ENCODE assay signal across 3 cellular contexts in the genomic region with DNA sequence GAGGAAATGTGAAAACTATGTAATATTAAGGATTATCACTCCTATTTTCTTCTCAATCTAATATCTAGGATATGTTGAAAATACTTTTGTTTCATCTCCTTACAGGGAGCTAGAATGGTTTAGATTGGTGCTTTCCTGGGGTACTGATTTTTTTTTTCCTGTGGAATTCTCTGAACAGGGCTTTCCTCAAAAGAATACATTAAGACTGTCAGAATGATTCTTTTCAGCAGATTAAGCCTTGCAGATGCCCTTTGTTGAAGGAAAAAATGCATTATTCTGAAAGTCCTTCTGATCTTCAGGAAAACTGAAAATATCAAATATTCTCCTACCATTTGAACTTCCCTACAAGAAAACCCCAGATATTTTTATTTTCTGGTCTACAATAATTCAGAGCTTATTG.
TF ChIP-seq lines count a peak whose summit lies in the region.

No MANE protein-coding gene starts in this region.

TF ChIP-seq in GM23338, 12 proteins besides CTCF, POLR2A, EP300 and RAD21 (continues in another document):
- no peak for TF ChIP-seq EZH2 (IDR thresholded peaks at IDR 0.05; ENCODE audit: low read depth, unreplicated experiment)
- TF ChIP-seq ZNF114 (CRISPR knock-in tag; IDR thresholded peaks at IDR 0.05): no peak
- no peak for TF ChIP-seq CREB1 (CRISPR knock-in tag; IDR thresholded peaks at IDR 0.05; ENCODE audit: low read depth)
- TF ChIP-seq, protein P1, sequence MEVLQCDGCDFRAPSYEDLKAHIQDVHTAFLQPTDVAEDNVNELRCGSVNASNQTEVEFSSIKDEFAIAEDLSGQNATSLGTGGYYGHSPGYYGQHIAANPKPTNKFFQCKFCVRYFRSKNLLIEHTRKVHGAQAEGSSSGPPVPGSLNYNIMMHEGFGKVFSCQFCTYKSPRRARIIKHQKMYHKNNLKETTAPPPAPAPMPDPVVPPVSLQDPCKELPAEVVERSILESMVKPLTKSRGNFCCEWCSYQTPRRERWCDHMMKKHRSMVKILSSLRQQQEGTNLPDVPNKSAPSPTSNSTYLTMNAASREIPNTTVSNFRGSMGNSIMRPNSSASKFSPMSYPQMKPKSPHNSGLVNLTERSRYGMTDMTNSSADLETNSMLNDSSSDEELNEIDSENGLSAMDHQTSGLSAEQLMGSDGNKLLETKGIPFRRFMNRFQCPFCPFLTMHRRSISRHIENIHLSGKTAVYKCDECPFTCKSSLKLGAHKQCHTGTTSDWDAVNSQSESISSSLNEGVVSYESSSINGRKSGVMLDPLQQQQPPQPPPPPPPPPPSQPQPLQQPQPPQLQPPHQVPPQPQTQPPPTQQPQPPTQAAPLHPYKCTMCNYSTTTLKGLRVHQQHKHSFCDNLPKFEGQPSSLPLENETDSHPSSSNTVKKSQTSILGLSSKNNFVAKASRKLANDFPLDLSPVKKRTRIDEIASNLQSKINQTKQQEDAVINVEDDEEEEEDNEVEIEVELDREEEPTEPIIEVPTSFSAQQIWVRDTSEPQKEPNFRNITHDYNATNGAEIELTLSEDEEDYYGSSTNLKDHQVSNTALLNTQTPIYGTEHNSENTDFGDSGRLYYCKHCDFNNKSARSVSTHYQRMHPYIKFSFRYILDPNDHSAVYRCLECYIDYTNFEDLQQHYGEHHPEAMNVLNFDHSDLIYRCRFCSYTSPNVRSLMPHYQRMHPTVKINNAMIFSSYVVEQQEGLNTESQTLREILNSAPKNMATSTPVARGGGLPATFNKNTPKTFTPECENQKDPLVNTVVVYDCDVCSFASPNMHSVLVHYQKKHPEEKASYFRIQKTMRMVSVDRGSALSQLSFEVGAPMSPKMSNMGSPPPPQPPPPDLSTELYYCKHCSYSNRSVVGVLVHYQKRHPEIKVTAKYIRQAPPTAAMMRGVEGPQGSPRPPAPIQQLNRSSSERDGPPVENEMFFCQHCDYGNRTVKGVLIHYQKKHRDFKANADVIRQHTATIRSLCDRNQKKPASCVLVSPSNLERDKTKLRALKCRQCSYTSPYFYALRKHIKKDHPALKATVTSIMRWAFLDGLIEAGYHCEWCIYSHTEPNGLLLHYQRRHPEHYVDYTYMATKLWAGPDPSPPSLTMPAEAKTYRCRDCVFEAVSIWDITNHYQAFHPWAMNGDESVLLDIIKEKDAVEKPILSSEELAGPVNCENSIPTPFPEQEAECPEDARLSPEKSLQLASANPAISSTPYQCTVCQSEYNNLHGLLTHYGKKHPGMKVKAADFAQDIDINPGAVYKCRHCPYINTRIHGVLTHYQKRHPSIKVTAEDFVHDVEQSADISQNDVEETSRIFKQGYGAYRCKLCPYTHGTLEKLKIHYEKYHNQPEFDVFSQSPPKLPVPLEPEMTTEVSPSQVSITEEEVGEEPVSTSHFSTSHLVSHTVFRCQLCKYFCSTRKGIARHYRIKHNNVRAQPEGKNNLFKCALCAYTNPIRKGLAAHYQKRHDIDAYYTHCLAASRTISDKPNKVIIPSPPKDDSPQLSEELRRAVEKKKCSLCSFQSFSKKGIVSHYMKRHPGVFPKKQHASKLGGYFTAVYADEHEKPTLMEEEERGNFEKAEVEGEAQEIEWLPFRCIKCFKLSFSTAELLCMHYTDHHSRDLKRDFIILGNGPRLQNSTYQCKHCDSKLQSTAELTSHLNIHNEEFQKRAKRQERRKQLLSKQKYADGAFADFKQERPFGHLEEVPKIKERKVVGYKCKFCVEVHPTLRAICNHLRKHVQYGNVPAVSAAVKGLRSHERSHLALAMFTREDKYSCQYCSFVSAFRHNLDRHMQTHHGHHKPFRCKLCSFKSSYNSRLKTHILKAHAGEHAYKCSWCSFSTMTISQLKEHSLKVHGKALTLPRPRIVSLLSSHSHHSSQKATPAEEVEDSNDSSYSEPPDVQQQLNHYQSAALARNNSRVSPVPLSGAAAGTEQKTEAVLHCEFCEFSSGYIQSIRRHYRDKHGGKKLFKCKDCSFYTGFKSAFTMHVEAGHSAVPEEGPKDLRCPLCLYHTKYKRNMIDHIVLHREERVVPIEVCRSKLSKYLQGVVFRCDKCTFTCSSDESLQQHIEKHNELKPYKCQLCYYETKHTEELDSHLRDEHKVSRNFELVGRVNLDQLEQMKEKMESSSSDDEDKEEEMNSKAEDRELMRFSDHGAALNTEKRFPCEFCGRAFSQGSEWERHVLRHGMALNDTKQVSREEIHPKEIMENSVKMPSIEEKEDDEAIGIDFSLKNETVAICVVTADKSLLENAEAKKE (CRISPR knock-in tag; IDR thresholded peaks at IDR 0.05): no peak

TF ChIP-seq in WTC11, 78 proteins besides CTCF, POLR2A, EP300 and RAD21:
- TF ChIP-seq, protein P2, sequence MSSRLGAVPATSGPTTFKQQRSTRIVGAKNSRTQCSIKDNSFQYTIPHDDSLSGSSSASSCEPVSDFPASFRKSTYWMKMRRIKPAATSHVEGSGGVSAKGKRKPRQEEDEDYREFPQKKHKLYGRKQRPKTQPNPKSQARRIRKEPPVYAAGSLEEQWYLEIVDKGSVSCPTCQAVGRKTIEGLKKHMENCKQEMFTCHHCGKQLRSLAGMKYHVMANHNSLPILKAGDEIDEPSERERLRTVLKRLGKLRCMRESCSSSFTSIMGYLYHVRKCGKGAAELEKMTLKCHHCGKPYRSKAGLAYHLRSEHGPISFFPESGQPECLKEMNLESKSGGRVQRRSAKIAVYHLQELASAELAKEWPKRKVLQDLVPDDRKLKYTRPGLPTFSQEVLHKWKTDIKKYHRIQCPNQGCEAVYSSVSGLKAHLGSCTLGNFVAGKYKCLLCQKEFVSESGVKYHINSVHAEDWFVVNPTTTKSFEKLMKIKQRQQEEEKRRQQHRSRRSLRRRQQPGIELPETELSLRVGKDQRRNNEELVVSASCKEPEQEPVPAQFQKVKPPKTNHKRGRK (CRISPR knock-in tag; IDR thresholded peaks at IDR 0.05; ENCODE audit: borderline replicate concordance): no peak
- no peak for TF ChIP-seq NFYB (CRISPR knock-in tag; conservative IDR thresholded peaks at IDR 0.05; ENCODE audit: low read depth)
- TF ChIP-seq NR2C2 (CRISPR knock-in tag; IDR thresholded peaks at IDR 0.05): no peak
- TF ChIP-seq SP1 (CRISPR knock-in tag; conservative IDR thresholded peaks at IDR 0.05): no peak
- TF ChIP-seq NR1H2 (CRISPR knock-in tag; IDR thresholded peaks at IDR 0.05): no peak
- no peak for TF ChIP-seq IRF2 (CRISPR knock-in tag; IDR thresholded peaks at IDR 0.05; ENCODE audit: borderline replicate concordance, low read depth)
- no peak for TF ChIP-seq ZNF416 (CRISPR knock-in tag; IDR thresholded peaks at IDR 0.05)
- TF ChIP-seq TEAD1 (CRISPR knock-in tag; IDR thresholded peaks at IDR 0.05): no peak
- TF ChIP-seq JAZF1 (CRISPR knock-in tag; IDR thresholded peaks at IDR 0.05): no peak
- TF ChIP-seq OVOL2 (CRISPR knock-in tag; IDR thresholded peaks at IDR 0.05; ENCODE audit: borderline replicate concordance): no peak
TF ChIP-seq in WTC11: peak in this region for 0.

TF ChIP-seq in SK-N-SH, 30 proteins besides CTCF, POLR2A, EP300 and RAD21:
- TF ChIP-seq TCF12 (IDR thresholded peaks at IDR 0.05) (no peak), TAF1 (IDR thresholded peaks at IDR 0.05; ENCODE audit: borderline replicate concordance, low read depth, low read length) (no peak), FOXJ3 (CRISPR knock-in tag; IDR thresholded peaks at IDR 0.05) (no peak), SIN3A (IDR thresholded peaks at IDR 0.05; ENCODE audit: borderline replicate concordance, low read depth, low read length) (no peak), RFX5 (IDR thresholded peaks at IDR 0.05; ENCODE audit: low read length) (no peak), YY1 (IDR thresholded peaks at IDR 0.05; ENCODE audit: low read depth) (no peak), POLR2AphosphoS5 (IDR thresholded peaks at IDR 0.05; ENCODE audit: low read depth, low read length) (no peak), SMC3 (IDR thresholded peaks at IDR 0.05; ENCODE audit: low read depth, low read length) (no peak), MXI1 (IDR thresholded peaks at IDR 0.05; ENCODE audit: low read depth, low read length) (no peak), JUND (IDR thresholded peaks at IDR 0.05) (no peak), TEAD4 (IDR thresholded peaks at IDR 0.05; ENCODE audit: borderline replicate concordance, insufficient read depth) (no peak), RCOR1 (IDR thresholded peaks at IDR 0.05; ENCODE audit: low read length) (no peak), NFIC (IDR thresholded peaks at IDR 0.05; ENCODE audit: borderline replicate concordance) (no peak), GABPA (IDR thresholded peaks at IDR 0.05; ENCODE audit: low read depth) (no peak), MEF2A (IDR thresholded peaks at IDR 0.05; ENCODE audit: borderline replicate concordance, low read depth) (no peak)
- TF ChIP-seq, protein P3, sequence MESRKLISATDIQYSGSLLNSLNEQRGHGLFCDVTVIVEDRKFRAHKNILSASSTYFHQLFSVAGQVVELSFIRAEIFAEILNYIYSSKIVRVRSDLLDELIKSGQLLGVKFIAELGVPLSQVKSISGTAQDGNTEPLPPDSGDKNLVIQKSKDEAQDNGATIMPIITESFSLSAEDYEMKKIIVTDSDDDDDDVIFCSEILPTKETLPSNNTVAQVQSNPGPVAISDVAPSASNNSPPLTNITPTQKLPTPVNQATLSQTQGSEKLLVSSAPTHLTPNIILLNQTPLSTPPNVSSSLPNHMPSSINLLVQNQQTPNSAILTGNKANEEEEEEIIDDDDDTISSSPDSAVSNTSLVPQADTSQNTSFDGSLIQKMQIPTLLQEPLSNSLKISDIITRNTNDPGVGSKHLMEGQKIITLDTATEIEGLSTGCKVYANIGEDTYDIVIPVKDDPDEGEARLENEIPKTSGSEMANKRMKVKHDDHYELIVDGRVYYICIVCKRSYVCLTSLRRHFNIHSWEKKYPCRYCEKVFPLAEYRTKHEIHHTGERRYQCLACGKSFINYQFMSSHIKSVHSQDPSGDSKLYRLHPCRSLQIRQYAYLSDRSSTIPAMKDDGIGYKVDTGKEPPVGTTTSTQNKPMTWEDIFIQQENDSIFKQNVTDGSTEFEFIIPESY (IDR thresholded peaks at IDR 0.05; ENCODE audit: borderline replicate concordance, low read depth): no peak
- TF ChIP-seq, protein P4, sequence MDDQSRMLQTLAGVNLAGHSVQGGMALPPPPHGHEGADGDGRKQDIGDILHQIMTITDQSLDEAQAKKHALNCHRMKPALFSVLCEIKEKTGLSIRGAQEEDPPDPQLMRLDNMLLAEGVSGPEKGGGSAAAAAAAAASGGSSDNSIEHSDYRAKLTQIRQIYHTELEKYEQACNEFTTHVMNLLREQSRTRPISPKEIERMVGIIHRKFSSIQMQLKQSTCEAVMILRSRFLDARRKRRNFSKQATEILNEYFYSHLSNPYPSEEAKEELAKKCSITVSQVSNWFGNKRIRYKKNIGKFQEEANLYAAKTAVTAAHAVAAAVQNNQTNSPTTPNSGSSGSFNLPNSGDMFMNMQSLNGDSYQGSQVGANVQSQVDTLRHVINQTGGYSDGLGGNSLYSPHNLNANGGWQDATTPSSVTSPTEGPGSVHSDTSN (IDR thresholded peaks at IDR 0.05): no peak
- TF ChIP-seq, protein P5, sequence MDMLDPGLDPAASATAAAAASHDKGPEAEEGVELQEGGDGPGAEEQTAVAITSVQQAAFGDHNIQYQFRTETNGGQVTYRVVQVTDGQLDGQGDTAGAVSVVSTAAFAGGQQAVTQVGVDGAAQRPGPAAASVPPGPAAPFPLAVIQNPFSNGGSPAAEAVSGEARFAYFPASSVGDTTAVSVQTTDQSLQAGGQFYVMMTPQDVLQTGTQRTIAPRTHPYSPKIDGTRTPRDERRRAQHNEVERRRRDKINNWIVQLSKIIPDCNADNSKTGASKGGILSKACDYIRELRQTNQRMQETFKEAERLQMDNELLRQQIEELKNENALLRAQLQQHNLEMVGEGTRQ (IDR thresholded peaks at IDR 0.05; ENCODE audit: borderline replicate concordance, low read depth, low read length): no peak
- TF ChIP-seq, protein P6, sequence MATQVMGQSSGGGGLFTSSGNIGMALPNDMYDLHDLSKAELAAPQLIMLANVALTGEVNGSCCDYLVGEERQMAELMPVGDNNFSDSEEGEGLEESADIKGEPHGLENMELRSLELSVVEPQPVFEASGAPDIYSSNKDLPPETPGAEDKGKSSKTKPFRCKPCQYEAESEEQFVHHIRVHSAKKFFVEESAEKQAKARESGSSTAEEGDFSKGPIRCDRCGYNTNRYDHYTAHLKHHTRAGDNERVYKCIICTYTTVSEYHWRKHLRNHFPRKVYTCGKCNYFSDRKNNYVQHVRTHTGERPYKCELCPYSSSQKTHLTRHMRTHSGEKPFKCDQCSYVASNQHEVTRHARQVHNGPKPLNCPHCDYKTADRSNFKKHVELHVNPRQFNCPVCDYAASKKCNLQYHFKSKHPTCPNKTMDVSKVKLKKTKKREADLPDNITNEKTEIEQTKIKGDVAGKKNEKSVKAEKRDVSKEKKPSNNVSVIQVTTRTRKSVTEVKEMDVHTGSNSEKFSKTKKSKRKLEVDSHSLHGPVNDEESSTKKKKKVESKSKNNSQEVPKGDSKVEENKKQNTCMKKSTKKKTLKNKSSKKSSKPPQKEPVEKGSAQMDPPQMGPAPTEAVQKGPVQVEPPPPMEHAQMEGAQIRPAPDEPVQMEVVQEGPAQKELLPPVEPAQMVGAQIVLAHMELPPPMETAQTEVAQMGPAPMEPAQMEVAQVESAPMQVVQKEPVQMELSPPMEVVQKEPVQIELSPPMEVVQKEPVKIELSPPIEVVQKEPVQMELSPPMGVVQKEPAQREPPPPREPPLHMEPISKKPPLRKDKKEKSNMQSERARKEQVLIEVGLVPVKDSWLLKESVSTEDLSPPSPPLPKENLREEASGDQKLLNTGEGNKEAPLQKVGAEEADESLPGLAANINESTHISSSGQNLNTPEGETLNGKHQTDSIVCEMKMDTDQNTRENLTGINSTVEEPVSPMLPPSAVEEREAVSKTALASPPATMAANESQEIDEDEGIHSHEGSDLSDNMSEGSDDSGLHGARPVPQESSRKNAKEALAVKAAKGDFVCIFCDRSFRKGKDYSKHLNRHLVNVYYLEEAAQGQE (IDR thresholded peaks at IDR 0.05; ENCODE audit: low read depth, low read length): no peak
